In the genomic region with DNA sequence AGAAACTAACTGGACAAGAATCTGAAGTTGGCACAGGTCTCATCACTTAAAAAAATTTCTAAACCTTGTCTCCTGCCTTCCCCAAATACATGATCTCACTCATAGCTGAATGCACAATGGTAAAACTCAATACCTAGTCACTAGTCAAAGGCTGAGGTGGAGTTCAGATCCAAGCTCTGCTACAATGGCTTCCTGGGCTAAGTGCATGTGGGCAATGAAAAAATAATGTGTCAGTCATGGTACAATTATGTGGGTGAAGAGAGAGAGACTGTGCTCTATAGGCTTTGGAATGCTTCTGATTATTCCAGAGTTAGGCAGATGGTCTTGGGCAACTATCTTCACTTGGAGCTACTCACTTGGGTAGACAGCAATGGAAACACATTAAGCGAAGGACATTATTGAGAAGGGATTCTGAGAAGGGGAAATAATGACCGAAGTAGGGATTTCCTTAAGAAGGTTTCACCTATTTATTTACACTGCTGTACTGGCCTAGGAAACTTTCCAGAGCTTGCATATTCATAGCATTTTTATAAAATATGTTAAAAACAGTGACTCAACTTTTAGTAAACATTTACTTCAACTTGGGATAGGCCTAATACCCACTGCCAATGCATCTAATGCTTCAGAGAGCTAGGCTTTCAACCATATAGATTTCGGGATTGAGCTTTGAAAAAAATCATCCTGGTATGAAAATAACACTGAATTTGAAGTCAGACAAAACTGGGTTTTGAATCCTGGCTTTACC, we compare ENCODE assay signal across 11 cellular contexts. TPM values are rescaled to one million over a fixed set of nuclear protein-coding genes. Genes with fewer than 3 reads are reported as not detected.
A peak's percentile ranks its signal among the peaks of the same experiment; 100 is the strongest.
DNase-seq lines count a peak whose midpoint lies in the region; ATAC-seq and TF ChIP-seq lines count a peak whose summit lies in the region.
"Had no signal": no experiment of that assay in that cellular context is flagged by ENCODE, and none has a peak within 500 bp of the region (broad histone marks: within the 10 kb centered on the region; RNA-seq: fewer than 3 reads in every experiment).

No MANE protein-coding gene starts in this region.

- WGBS in endodermal cell (ENCODE audit: insufficient coverage in 1 of 2, insufficient read length in 1 of 2), 2 experiments, result 92 to 96% methylated on average over 1 to 3 of the region's 3 CpGs
- WGBS in psoas muscle, 3 donors, result 87 to 95% (median 87%) methylated on average over 3 of the region's 3 CpGs

- H3K27ac Mint-ChIP-seq in endodermal cell, result peak overlapping the region; percentile 14

- peak overlapping the region; percentile 98 for H3K27ac ChIP-seq in PC-9
- H3K27ac ChIP-seq in endodermal cell (ENCODE audit: low read depth, low read length), result no peak overlapping the region
- peak overlapping the region; percentile 94 for H3K27ac ChIP-seq in psoas muscle
- H3K27ac ChIP-seq: body of pancreas had no signal

- CTCF ChIA-PET in PC-9 (lab: Charles Lee), result interaction anchor here (0.6 to 1.2 kb wide), 4 partner anchors 10 to 282 kb away, joined by 3 to 7 read pairs (median 4); no protein-coding TSS in a partner anchor

- H3K36me3 ChIP-seq in PC-9 (ENCODE audit: low read depth) (peaks cover 25% of the 10 kb centered on the region), endodermal cell (ENCODE audit: control insufficient read depth, insufficient read depth, low read length) (peaks cover 14% of the 10 kb centered on the region), psoas muscle (ENCODE audit: insufficient read depth in 1 of 2, low read depth in 1 of 2) (peaks cover 0 to 15% of the 10 kb centered on the region in 2 donors)

- H3K4me2 ChIP-seq in PC-9, result peak overlapping the region; percentile 74

- H3K27me3 Mint-ChIP-seq in endodermal cell (ENCODE audit: insufficient read depth), result no peaks in the 10 kb centered on the region

- DNase-seq in EH (ENCODE audit: low read depth) (peak; percentile 81), PC-9 (peak; percentile 37 to 92), endodermal cell (no peak), psoas muscle (no peak), posterior vena cava (ENCODE audit: low spot score) (no peak), T-helper 1 cell (no peak)
- DNase-seq: body of pancreas, glutamatergic neuron, NCI-H1436 treated with DMSO at 0.1 percent for 48 hours had no signal

- intact Hi-C loops in PC-9 (cut with micrococcal nuclease; ENCODE audit: unreplicated experiment), result no loop called here
- intact Hi-C loops in psoas muscle (cut with DNase I), result no loop called here
- intact Hi-C loops in posterior vena cava (cut with DNase I), result no loop called here

- peaks cover 92% of the 10 kb centered on the region for H3K79me2 ChIP-seq in PC-9 (ENCODE audit: low read depth)

- H3K4me1 ChIP-seq in PC-9 (replicated peaks; ENCODE audit: insufficient read depth) (peaks cover 78% of the 10 kb centered on the region), endodermal cell (ENCODE audit: control insufficient read depth, insufficient read depth, low read length) (peaks cover 13% of the 10 kb centered on the region), psoas muscle (peaks cover 64% of the 10 kb centered on the region)

- H3K9me3 Mint-ChIP-seq in endodermal cell, result no peaks in the 10 kb centered on the region

- H3K4me3 Mint-ChIP-seq in endodermal cell, result no peak overlapping the region

- H3K9me3 ChIP-seq in PC-9 (ENCODE audit: insufficient read depth, low read depth) (0 out of 2 replicates have a peak, but pooled peaks cover 2% of the 10 kb centered on the region), endodermal cell (ENCODE audit: control insufficient read depth, low read length) (no peaks in the 10 kb centered on the region), psoas muscle (no peaks in the 10 kb centered on the region)
- H3K9me3 ChIP-seq: body of pancreas had no signal

- H3K9me2 ChIP-seq in PC-9 (ENCODE audit: insufficient read depth), result no peaks in the 10 kb centered on the region

- H3K36me3 Mint-ChIP-seq in endodermal cell (ENCODE audit: low read depth), result peaks cover 10% of the 10 kb centered on the region

- no peak for TF ChIP-seq CTCF in PC-9 (conservative IDR thresholded peaks at IDR 0.05)
- TF ChIP-seq CTCF in endodermal cell (conservative IDR thresholded peaks at IDR 0.05), result no peak
- no peak for TF ChIP-seq CTCF in psoas muscle (IDR thresholded peaks at IDR 0.05)

- peaks cover 66% of the 10 kb centered on the region for H3F3A ChIP-seq in PC-9 (ENCODE audit: insufficient read depth, low read depth)

- peaks cover 35% of the 10 kb centered on the region for H3K4me1 Mint-ChIP-seq in endodermal cell

- no peak overlapping the region for H2AFZ ChIP-seq in PC-9

- no TSS peak for BruUV-seq in PC-9 (replicated peaks; lab: Mats Ljungman, UMichigan)

- H3K27me3 ChIP-seq in PC-9 (ENCODE audit: insufficient read depth, low read depth) (no peaks in the 10 kb centered on the region), endodermal cell (ENCODE audit: control insufficient read depth, insufficient read depth, low read length, poor library complexity, severe bottlenecking) (no peaks in the 10 kb centered on the region), psoas muscle (ENCODE audit: insufficient read depth in 3 of 3, low read length in 2 of 3) (no peaks in the 10 kb centered on the region)
- H3K27me3 ChIP-seq: body of pancreas had no signal

- H3K4me3 ChIP-seq in PC-9 (no peak overlapping the region; the same call in 1 of the 2 replicates), endodermal cell (ENCODE audit: low read length) (no peak overlapping the region), psoas muscle (peak overlapping the region; percentile 52)
- H3K4me3 ChIP-seq: body of pancreas had no signal

- ATAC-seq in psoas muscle, result peak; percentile 44 to 55 (median 48)
- ATAC-seq in GM21367 (IDR thresholded peaks at IDR 0.05; ENCODE audit: unreplicated experiment), result no peak
- no peak for ATAC-seq in GM21423 (IDR thresholded peaks at IDR 0.05; ENCODE audit: unreplicated experiment)
- ATAC-seq: body of pancreas had no signal

- H3K9ac ChIP-seq in endodermal cell (ENCODE audit: extremely low read depth, low read length, poor library complexity, severe bottlenecking), result no peak overlapping the region

- no peaks in the 10 kb centered on the region for H4K20me1 ChIP-seq in PC-9 (ENCODE audit: insufficient read depth)

- POLR2A ChIA-PET in PC-9 (lab: Charles Lee; ENCODE audit: unreplicated experiment), result interaction anchor here (0.5 to 0.8 kb wide), 6 partner anchors 8 to 224 kb away, joined by 3 to 7 read pairs (median 5); no protein-coding TSS in a partner anchor

RNA-seq across cellular contexts. Expression of gene PLXND1, which starts 58.7 kb away (rescaled TPM):
- total RNA-seq in PC-9 (2021) (44.4 and 50.4 TPM in 2 replicates), endodermal cell (10 to 100 TPM; 73.1 to 83.2 TPM), psoas muscle (10 to 100 TPM; 28.2 to 49.9 (median 31.9) TPM), posterior vena cava (100 to 1,000 TPM; 155 to 241 TPM)
- 58.8 TPM for polyA plus RNA-seq in endodermal cell (2013, experiment 1 of 2)
- polyA plus RNA-seq in endodermal cell (2013, experiment 2 of 2), result 68.1 TPM
- polyA plus RNA-seq in psoas muscle, result 10 to 100 TPM; 15.5 to 24.0 (median 20.7) TPM

Comparison
In these comparisons a context has a peak if more than half of its experiments do, and no peak if none do; other contexts are left out.
1. DNase-seq: peak in EH (single experiment) and PC-9 (2 of 2); none in endodermal cell (single experiment), psoas muscle (0 of 2), posterior vena cava (single experiment) and T-helper 1 cell (0 of 5).
2. ATAC-seq: peak in psoas muscle (4 of 4); none in GM21367 (single experiment) and GM21423 (single experiment).